Comparison of ENCODE assay signal across 1 cellular context in the genomic region with DNA sequence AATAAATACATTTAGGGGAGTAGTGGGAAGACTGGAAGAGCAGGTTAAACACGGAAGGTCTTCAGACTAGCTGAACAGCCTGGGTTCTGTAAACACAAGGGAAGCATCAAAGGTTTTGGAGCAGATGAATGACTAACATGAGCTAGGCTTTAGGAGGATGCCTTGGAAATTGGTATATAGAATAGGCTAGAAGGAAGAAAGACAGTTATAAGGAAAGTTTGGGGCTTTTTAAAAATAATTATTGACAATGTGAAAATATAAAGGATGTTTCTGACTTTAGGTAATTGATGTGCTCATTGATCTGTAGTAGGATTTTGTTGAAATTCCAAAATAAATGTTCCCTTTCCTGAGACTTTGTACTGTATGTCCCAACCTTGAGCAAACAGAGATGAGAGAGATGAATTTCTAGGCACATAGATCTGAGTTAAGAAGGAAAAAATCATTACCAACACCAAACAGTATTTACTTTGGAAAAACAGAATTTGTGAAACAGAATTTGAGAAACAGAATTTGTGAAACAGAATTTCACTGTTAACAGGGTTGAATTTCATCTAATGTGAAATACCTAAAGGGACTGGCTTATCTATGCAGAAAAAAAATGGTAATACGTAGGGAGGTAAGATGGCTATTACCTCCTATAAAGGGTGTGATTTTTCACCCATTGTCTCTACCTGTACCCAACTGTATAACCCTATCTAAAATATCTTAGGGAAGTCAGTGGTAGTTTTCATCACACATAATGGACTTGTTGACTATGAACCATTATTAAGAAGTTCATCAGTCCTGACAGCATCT.
TF ChIP-seq lines count a peak whose summit lies in the region.

No MANE protein-coding gene starts in this region.

TF ChIP-seq in HepG2, 621 proteins besides CTCF, POLR2A, EP300 and RAD21 (continued from another document and continues in another):
- TF ChIP-seq, protein P1, sequence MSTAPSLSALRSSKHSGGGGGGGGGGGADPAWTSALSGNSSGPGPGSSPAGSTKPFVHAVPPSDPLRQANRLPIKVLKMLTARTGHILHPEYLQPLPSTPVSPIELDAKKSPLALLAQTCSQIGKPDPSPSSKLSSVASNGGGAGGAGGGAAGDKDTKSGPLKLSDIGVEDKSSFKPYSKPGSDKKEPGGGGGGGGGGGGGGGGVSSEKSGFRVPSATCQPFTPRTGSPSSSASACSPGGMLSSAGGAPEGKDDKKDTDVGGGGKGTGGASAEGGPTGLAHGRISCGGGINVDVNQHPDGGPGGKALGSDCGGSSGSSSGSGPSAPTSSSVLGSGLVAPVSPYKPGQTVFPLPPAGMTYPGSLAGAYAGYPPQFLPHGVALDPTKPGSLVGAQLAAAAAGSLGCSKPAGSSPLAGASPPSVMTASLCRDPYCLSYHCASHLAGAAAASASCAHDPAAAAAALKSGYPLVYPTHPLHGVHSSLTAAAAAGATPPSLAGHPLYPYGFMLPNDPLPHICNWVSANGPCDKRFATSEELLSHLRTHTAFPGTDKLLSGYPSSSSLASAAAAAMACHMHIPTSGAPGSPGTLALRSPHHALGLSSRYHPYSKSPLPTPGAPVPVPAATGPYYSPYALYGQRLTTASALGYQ (CRISPR knock-in tag; IDR thresholded peaks at IDR 0.05): peak; percentile 93
- peak; percentile 44; the same call in 1 of the 2 replicates for TF ChIP-seq MIER3 (CRISPR knock-in tag; IDR thresholded peaks at IDR 0.05; ENCODE audit: borderline replicate concordance)
- TF ChIP-seq ZEB1 (IDR thresholded peaks at IDR 0.05; ENCODE audit: insufficient replicate concordance, low read depth): peak; percentile 44
- no peak; the same call in 1 of the 2 replicates for TF ChIP-seq ZNF205 (CRISPR knock-in tag; IDR thresholded peaks at IDR 0.05)
- TF ChIP-seq MED8 (CRISPR knock-in tag; IDR thresholded peaks at IDR 0.05; ENCODE audit: insufficient replicate concordance): peak; percentile 56
- TF ChIP-seq, protein P2, sequence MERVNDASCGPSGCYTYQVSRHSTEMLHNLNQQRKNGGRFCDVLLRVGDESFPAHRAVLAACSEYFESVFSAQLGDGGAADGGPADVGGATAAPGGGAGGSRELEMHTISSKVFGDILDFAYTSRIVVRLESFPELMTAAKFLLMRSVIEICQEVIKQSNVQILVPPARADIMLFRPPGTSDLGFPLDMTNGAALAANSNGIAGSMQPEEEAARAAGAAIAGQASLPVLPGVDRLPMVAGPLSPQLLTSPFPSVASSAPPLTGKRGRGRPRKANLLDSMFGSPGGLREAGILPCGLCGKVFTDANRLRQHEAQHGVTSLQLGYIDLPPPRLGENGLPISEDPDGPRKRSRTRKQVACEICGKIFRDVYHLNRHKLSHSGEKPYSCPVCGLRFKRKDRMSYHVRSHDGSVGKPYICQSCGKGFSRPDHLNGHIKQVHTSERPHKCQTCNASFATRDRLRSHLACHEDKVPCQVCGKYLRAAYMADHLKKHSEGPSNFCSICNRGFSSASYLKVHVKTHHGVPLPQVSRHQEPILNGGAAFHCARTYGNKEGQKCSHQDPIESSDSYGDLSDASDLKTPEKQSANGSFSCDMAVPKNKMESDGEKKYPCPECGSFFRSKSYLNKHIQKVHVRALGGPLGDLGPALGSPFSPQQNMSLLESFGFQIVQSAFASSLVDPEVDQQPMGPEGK (CRISPR knock-in tag; IDR thresholded peaks at IDR 0.05): 0 out of 2 replicates have a peak, but pooled peaks have one; percentile 23
- peak; percentile 87 for TF ChIP-seq TBX3 (IDR thresholded peaks at IDR 0.05; ENCODE audit: borderline replicate concordance)
- TF ChIP-seq HDAC1 (CRISPR knock-in tag; IDR thresholded peaks at IDR 0.05): peak; percentile 87
- peak; percentile 97; the same call in 1 of the 2 replicates for TF ChIP-seq AHDC1 (CRISPR knock-in tag; IDR thresholded peaks at IDR 0.05; ENCODE audit: borderline replicate concordance)
- TF ChIP-seq ZFP37 (CRISPR knock-in tag; IDR thresholded peaks at IDR 0.05; ENCODE audit: borderline replicate concordance): no peak
- peak; percentile 74 for TF ChIP-seq PHF21A (CRISPR knock-in tag; IDR thresholded peaks at IDR 0.05)
- no peak for TF ChIP-seq NR1H2 (CRISPR knock-in tag; IDR thresholded peaks at IDR 0.05; ENCODE audit: borderline replicate concordance, low read depth)
- TF ChIP-seq PHF5A (CRISPR knock-in tag; IDR thresholded peaks at IDR 0.05; ENCODE audit: low read depth, unreplicated experiment): no peak
- peak; percentile 76; the same call in 1 of the 2 replicates for TF ChIP-seq JUN (CRISPR knock-in tag; IDR thresholded peaks at IDR 0.05)
- no peak for TF ChIP-seq ZNF766 (CRISPR knock-in tag; IDR thresholded peaks at IDR 0.05; ENCODE audit: borderline replicate concordance)
- no peak for TF ChIP-seq HNRNPH1 (optimal IDR thresholded peaks at IDR 0.05; ENCODE audit: low read depth, low read length)
- TF ChIP-seq NCOR1 (IDR thresholded peaks at IDR 0.05; ENCODE audit: borderline replicate concordance, low read length): peak; percentile 96
- peak; percentile 60; the same call in 1 of the 2 replicates for TF ChIP-seq SOX13 (IDR thresholded peaks at IDR 0.05)
- TF ChIP-seq SOX13 (CRISPR knock-in tag; conservative IDR thresholded peaks at IDR 0.05 in 1 of 2, IDR thresholded peaks at IDR 0.05 in 1 of 2): peak in 1 of 2 experiments; percentile 69; a peak in 1 of 4 replicates
- TF ChIP-seq U2AF2 (IDR thresholded peaks at IDR 0.05; ENCODE audit: low read depth, low read length): no peak
- no peak; the same call in 1 of the 2 replicates for TF ChIP-seq IRF2 (CRISPR knock-in tag; IDR thresholded peaks at IDR 0.05)
- TF ChIP-seq TEAD3 (CRISPR knock-in tag; optimal IDR thresholded peaks at IDR 0.05; ENCODE audit: borderline replicate concordance): peak; percentile 64
- TF ChIP-seq GFI1 (CRISPR knock-in tag; IDR thresholded peaks at IDR 0.05; ENCODE audit: borderline replicate concordance): peak; percentile 50; the same call in 1 of the 2 replicates
- no peak for TF ChIP-seq ZNF841 (CRISPR knock-in tag; IDR thresholded peaks at IDR 0.05; ENCODE audit: borderline replicate concordance)
- peak; percentile 84 for TF ChIP-seq ELF3 (CRISPR knock-in tag; IDR thresholded peaks at IDR 0.05)
- TF ChIP-seq ZSCAN20 (CRISPR knock-in tag; IDR thresholded peaks at IDR 0.05; ENCODE audit: borderline replicate concordance): no peak
- TF ChIP-seq HOXA3 (CRISPR knock-in tag; IDR thresholded peaks at IDR 0.05): 0 out of 2 replicates have a peak, but pooled peaks have one; percentile 17
- TF ChIP-seq ZNF430 (CRISPR knock-in tag; IDR thresholded peaks at IDR 0.05): no peak
- no peak for TF ChIP-seq ZNF691 (CRISPR knock-in tag; IDR thresholded peaks at IDR 0.05; ENCODE audit: borderline replicate concordance, low read depth)
- TF ChIP-seq ASH2L (IDR thresholded peaks at IDR 0.05; ENCODE audit: insufficient read length, low read depth, low read length): peak; percentile 93
- peak; percentile 72; the same call in 1 of the 2 replicates for TF ChIP-seq SOX5 (CRISPR knock-in tag; IDR thresholded peaks at IDR 0.05; ENCODE audit: borderline replicate concordance)
- no peak; the same call in 1 of the 2 replicates for TF ChIP-seq FOXP1 (IDR thresholded peaks at IDR 0.05)
- peak; percentile 72 for TF ChIP-seq FOXP1 (CRISPR knock-in tag; IDR thresholded peaks at IDR 0.05)
- TF ChIP-seq, protein P3, sequence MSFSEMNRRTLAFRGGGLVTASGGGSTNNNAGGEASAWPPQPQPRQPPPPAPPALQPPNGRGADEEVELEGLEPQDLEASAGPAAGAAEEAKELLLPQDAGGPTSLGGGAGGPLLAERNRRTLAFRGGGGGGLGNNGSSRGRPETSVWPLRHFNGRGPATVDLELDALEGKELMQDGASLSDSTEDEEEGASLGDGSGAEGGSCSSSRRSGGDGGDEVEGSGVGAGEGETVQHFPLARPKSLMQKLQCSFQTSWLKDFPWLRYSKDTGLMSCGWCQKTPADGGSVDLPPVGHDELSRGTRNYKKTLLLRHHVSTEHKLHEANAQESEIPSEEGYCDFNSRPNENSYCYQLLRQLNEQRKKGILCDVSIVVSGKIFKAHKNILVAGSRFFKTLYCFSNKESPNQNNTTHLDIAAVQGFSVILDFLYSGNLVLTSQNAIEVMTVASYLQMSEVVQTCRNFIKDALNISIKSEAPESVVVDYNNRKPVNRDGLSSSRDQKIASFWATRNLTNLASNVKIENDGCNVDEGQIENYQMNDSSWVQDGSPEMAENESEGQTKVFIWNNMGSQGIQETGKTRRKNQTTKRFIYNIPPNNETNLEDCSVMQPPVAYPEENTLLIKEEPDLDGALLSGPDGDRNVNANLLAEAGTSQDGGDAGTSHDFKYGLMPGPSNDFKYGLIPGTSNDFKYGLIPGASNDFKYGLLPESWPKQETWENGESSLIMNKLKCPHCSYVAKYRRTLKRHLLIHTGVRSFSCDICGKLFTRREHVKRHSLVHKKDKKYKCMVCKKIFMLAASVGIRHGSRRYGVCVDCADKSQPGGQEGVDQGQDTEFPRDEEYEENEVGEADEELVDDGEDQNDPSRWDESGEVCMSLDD (CRISPR knock-in tag; IDR thresholded peaks at IDR 0.05; ENCODE audit: borderline replicate concordance): no peak; the same call in 1 of the 2 replicates
- TF ChIP-seq YEATS4 (CRISPR knock-in tag; IDR thresholded peaks at IDR 0.05; ENCODE audit: borderline replicate concordance): no peak
- TF ChIP-seq CEBPG (CRISPR knock-in tag; IDR thresholded peaks at IDR 0.05): peak; percentile 79; the same call in 1 of the 2 replicates
- 0 out of 2 replicates have a peak, but pooled peaks have one; percentile 67 for TF ChIP-seq ZBTB43 (CRISPR knock-in tag; conservative IDR thresholded peaks at IDR 0.05)
- TF ChIP-seq ZNF570 (CRISPR knock-in tag; IDR thresholded peaks at IDR 0.05; ENCODE audit: borderline replicate concordance): no peak
- TF ChIP-seq XRCC5 (optimal IDR thresholded peaks at IDR 0.05; ENCODE audit: low read length): no peak
- TF ChIP-seq ZNF501 (CRISPR knock-in tag; IDR thresholded peaks at IDR 0.05): no peak
- no peak for TF ChIP-seq SRY (CRISPR knock-in tag; IDR thresholded peaks at IDR 0.05)
- TF ChIP-seq PITX1 (CRISPR knock-in tag; IDR thresholded peaks at IDR 0.05): peak; percentile 92
- no peak for TF ChIP-seq RFX1 (IDR thresholded peaks at IDR 0.05)
- no peak for TF ChIP-seq GMEB1 (CRISPR knock-in tag; IDR thresholded peaks at IDR 0.05; ENCODE audit: borderline replicate concordance)
- peak; percentile 86 for TF ChIP-seq HDAC2 (CRISPR knock-in tag; IDR thresholded peaks at IDR 0.05)
